In the genomic region with DNA sequence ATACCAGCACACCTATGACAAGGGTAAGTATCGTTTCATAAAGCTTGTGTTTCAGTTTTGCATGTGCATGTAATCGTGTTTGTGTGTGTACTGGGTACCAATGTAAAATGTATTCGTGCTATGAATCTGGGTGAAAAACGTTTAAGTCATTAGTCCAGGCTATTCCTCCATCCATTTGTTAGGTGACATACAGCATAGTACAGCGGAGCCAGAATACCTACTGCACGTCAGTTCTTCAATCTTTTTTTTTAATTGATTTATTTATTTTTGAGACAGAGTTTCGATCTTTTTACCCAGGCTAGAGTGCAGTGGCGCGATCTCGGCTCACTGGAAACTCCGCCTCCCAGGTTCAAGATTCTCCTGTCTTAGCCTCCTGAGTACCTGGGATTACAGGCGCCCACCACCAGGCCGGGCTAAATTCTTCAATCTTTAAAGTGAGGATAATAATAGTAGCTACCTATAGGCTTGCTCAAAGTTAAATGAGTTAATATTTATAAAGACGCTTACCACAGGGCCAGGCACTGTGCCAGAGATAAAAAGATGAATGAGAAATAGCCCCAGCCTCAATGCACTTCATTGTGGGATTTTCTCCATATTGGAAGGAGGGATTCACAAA, we compare ENCODE assay signal across 8 cellular contexts. TPM values are rescaled to one million over a fixed set of nuclear protein-coding genes. Genes with fewer than 3 reads are reported as not detected.
DNase-seq lines count a peak whose midpoint lies in the region; TF ChIP-seq lines count a peak whose summit lies in the region.

No MANE protein-coding gene starts in this region.

- TF ChIP-seq POLR2A in Peyer's patch (IDR thresholded peaks at IDR 0.05) (no peak), esophagus muscularis mucosa (IDR thresholded peaks at IDR 0.05; ENCODE audit: low read depth) (no peak)

- no peak for TF ChIP-seq EP300 in esophagus muscularis mucosa (IDR thresholded peaks at IDR 0.05)

- TF ChIP-seq CTCF in Peyer's patch (IDR thresholded peaks at IDR 0.05) (peak in 1 of 6 experiments; percentile 26), esophagus muscularis mucosa (IDR thresholded peaks at IDR 0.05) (no peak), retinal pigment epithelial cell (conservative IDR thresholded peaks at IDR 0.05; ENCODE audit: low read depth, low read length) (no peak)

- H3K27me3 ChIP-seq in Peyer's patch (no peaks in the 10 kb centered on the region), esophagus muscularis mucosa (no peaks in the 10 kb centered on the region)

- peaks cover 0 to 30% (median 0%) of the 10 kb centered on the region in 3 donors for H3K36me3 ChIP-seq in Peyer's patch
- peaks cover 22 to 54% (median 41%) of the 10 kb centered on the region in 4 donors for H3K36me3 ChIP-seq in esophagus muscularis mucosa

- intact Hi-C loops in esophagus muscularis mucosa (cut with DNase I): loop anchor here (2.0 kb wide), 1 partner anchor 44 kb away; the partner anchor contains the start of gene SUOX

- 59% methylated on average over 14 of the region's 14 CpGs for WGBS in esophagus muscularis mucosa

- H3K27ac ChIP-seq in Peyer's patch (peak overlapping the region; percentile 88 to 91 (median 89)), esophagus muscularis mucosa (replicated peaks in 1 of 4) (peak overlapping the region; percentile 86 to 96 (median 89))

- no peaks in the 10 kb centered on the region for H3K9me3 ChIP-seq in Peyer's patch
- H3K9me3 ChIP-seq in esophagus muscularis mucosa: no peaks in the 10 kb centered on the region

- H3K4me1 ChIP-seq in Peyer's patch: peaks cover 0 to 19% (median 2%) of the 10 kb centered on the region in 4 donors
- peaks cover 15 to 24% (median 20%) of the 10 kb centered on the region in 4 donors for H3K4me1 ChIP-seq in esophagus muscularis mucosa

- DNase-seq in NCI-H2029 (lab: John Stamatoyannopoulos, UW): peak; percentile 13
- DNase-seq in NCI-H2029 treated with DMSO at 0.1 percent for 48 hours (lab: John Stamatoyannopoulos, UW): no peak
- peak in 1 of 3 donors; percentile 50 for DNase-seq in Peyer's patch
- DNase-seq in esophagus muscularis mucosa (ENCODE audit: extremely low spot score): no peak
- DNase-seq in retinal pigment epithelial cell (ENCODE audit: low read depth): no peak
- no peak for DNase-seq in kidney tubule cell (ENCODE audit: low spot score)
- no peak for DNase-seq in stimulated activated naive CD4-positive, alpha-beta T cell treated with Interleukin-2 at 50 U/mL for 16 hours (lab: John Stamatoyannopoulos, UW)
- DNase-seq in CD1c-positive myeloid dendritic cell (ENCODE audit: extremely low spot score): no peak

- peak overlapping the region; percentile 60 to 88 (median 72) for H3K4me3 ChIP-seq in Peyer's patch
- peak overlapping the region; percentile 69 to 87 (median 82) for H3K4me3 ChIP-seq in esophagus muscularis mucosa
- H3K4me3 ChIP-seq in retinal pigment epithelial cell (ENCODE audit: low read length): peak overlapping the region; percentile 71

RNA-seq across cellular contexts. Expression of gene RPS26, which starts 0.6 kb away (rescaled TPM):
- total RNA-seq in Peyer's patch (1,000 to 10,000 TPM in 1 of 4 donors, 100 to 1,000 TPM in 3; 564 to 1,937 (median 779) TPM), esophagus muscularis mucosa (1,000 to 10,000 TPM in 1 of 4 donors, 100 to 1,000 TPM in 3; 104 to 1,982 (median 577) TPM)

RNA-seq across cellular contexts. Expression of gene IKZF4, which starts 20.2 kb away (rescaled TPM):
- total RNA-seq in Peyer's patch: 1 to 10 TPM; 2.8 to 7.4 (median 3.6) TPM
- 10 to 100 TPM in 2 of 4 donors, 1 to 10 TPM in 2; 6.2 to 20.4 (median 9.7) TPM for total RNA-seq in esophagus muscularis mucosa

RNA-seq across cellular contexts. Expression of gene ERBB3, which starts 38.9 kb away (rescaled TPM):
- total RNA-seq in Peyer's patch (100 to 1,000 TPM in 3 of 4 donors, 10 to 100 TPM in 1; 61.9 to 532 (median 451) TPM), esophagus muscularis mucosa (10 to 100 TPM; 13.9 to 25.0 (median 19.0) TPM)

RNA-seq across cellular contexts. Expression of gene SUOX, which starts 44.0 kb away (rescaled TPM):
- total RNA-seq in Peyer's patch (10 to 100 TPM; 16.5 to 38.9 (median 27.0) TPM), esophagus muscularis mucosa (10 to 100 TPM; 18.3 to 29.0 (median 25.3) TPM)
